ENCODE assay signal across 11 cellular contexts in the genomic region with DNA sequence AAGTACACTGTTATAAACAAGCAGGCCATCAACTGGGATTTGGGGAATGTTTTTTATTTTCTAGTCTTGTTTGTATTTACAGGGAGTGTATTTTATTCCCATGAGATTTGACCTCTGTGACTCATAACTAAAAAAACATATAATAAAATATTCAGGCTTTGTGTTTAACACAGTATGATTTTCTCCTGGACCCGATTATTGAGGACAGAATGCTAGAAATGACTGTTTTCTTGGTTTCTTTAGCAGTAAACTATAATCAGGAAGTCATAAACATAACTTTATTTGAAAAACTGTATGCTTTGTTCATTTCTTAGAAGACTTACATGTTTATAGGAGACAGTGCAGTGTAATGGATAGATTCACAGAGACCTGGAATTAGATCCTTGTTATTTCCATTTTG. TPM values are rescaled to one million over a fixed set of nuclear protein-coding genes. Genes with fewer than 3 reads are reported as not detected.
DNase-seq lines count a peak whose midpoint lies in the region; ATAC-seq and TF ChIP-seq lines count a peak whose summit lies in the region.
"Had no signal": no experiment of that assay in that cellular context is flagged by ENCODE, and none has a peak within 500 bp of the region (broad histone marks: within the 10 kb centered on the region; RNA-seq: fewer than 3 reads in every experiment).

No MANE protein-coding gene starts in this region.

- peaks cover 37% of the 10 kb centered on the region for H3K36me3 Mint-ChIP-seq in nephron progenitor cell (ENCODE audit: low read depth)

- peaks cover 45% of the 10 kb centered on the region for H3K36me3 ChIP-seq in DOHH2 (ENCODE audit: control insufficient read depth, low read length)
- H3K36me3 ChIP-seq in Karpas-422 (ENCODE audit: insufficient read depth, low read length), result peaks cover 32% of the 10 kb centered on the region
- H3K36me3 ChIP-seq in colonic mucosa, result no peaks in the 10 kb centered on the region

- H3K9ac ChIP-seq in Karpas-422 (ENCODE audit: low read length), result peak overlapping the region; percentile 92
- no peak overlapping the region for H3K9ac ChIP-seq in colonic mucosa (ENCODE audit: low read depth in 2 of 2, low read length in 2 of 2)

- H3K27me3 Mint-ChIP-seq in nephron progenitor cell (ENCODE audit: low read depth, poor library complexity), result no peaks in the 10 kb centered on the region

- H3K27ac Mint-ChIP-seq in nephron progenitor cell, result no peak overlapping the region

- H3K9me2 ChIP-seq in DOHH2 (replicated peaks; ENCODE audit: control insufficient read depth, low read length), result no peaks in the 10 kb centered on the region
- no peaks in the 10 kb centered on the region for H3K9me2 ChIP-seq in Karpas-422 (replicated peaks; ENCODE audit: insufficient read depth, low read length)

- H3K9me3 ChIP-seq in DOHH2 (ENCODE audit: control insufficient read depth, insufficient read depth, low read length), result no peaks in the 10 kb centered on the region
- H3K9me3 ChIP-seq in Karpas-422 (ENCODE audit: low read length), result no peaks in the 10 kb centered on the region
- no peaks in the 10 kb centered on the region for H3K9me3 ChIP-seq in colonic mucosa
- H3K9me3 ChIP-seq: left lung had no signal

- CTCF ChIA-PET in GM10248 (lab: Yijun Ruan, JAX), result interaction anchor here (1.6 kb wide), 1 partner anchor 16 kb away, joined by 5 read pairs; no protein-coding TSS in a partner anchor

- no peak for TF ChIP-seq CTCF in DOHH2 (IDR thresholded peaks at IDR 0.05; ENCODE audit: low read depth, low read length, poor library complexity, severe bottlenecking)
- no peak for TF ChIP-seq CTCF in colonic mucosa (IDR thresholded peaks at IDR 0.05)
- TF ChIP-seq CTCF in nephron progenitor cell (IDR thresholded peaks at IDR 0.05), result no peak
- no peak for TF ChIP-seq CTCF in GM10248 (IDR thresholded peaks at IDR 0.05; ENCODE audit: control extremely low read depth, extremely low read depth, low read depth, missing control alignments)

- peak overlapping the region; percentile 92 for H3K4me2 ChIP-seq in DOHH2 (ENCODE audit: low read length)
- H3K4me2 ChIP-seq in Karpas-422 (ENCODE audit: low read depth, low read length, poor library complexity, severe bottlenecking), result peak overlapping the region; percentile 93

- H3K79me2 ChIP-seq in DOHH2 (ENCODE audit: control insufficient read depth, low read length) (peaks cover 57% of the 10 kb centered on the region), Karpas-422 (ENCODE audit: low read length) (peaks cover 68% of the 10 kb centered on the region)

- H3K4me3 Mint-ChIP-seq in nephron progenitor cell, result peak overlapping the region; percentile 99

- intact Hi-C loops in colonic mucosa (cut with DNase I) (loop anchor here (10.0 kb wide), 1 partner anchor 152 kb away; no protein-coding TSS in a partner anchor), left colon (cut with DNase I, micrococcal nuclease) (no loop called here)

- POLR2A ChIA-PET in GM10248 (lab: Yijun Ruan, JAX), result no interaction called here

- no peaks in the 10 kb centered on the region for H3K27me3 ChIP-seq in DOHH2 (ENCODE audit: control insufficient read depth, low read length)
- H3K27me3 ChIP-seq in Karpas-422 (ENCODE audit: low read length), result no peaks in the 10 kb centered on the region
- no peaks in the 10 kb centered on the region for H3K27me3 ChIP-seq in colonic mucosa
- H3K27me3 ChIP-seq: left lung had no signal

- no peak for DNase-seq in Karpas-422
- DNase-seq in colonic mucosa, result no peak
- no peak for DNase-seq in nephron progenitor cell
- DNase-seq in UCSD-AML1 (lab: John Stamatoyannopoulos, UW; ENCODE audit: unreplicated experiment), result no peak
- DNase-seq in HuH-7 (ENCODE audit: low spot score), result no peak
- DNase-seq in GM10248 (ENCODE audit: extremely low spot score), result no peak
- DNase-seq in left colon, result no peak
- DNase-seq: central memory CD4-positive, alpha-beta T cell; left lung; NCI-H1048 had no signal

- H3K9me3 Mint-ChIP-seq in nephron progenitor cell, result peaks cover 14% of the 10 kb centered on the region

- peaks cover 8% of the 10 kb centered on the region; the same call in 1 of the 2 replicates for H3F3A ChIP-seq in DOHH2 (ENCODE audit: control insufficient read depth, insufficient read depth)

- no peak overlapping the region for H2AFZ ChIP-seq in Karpas-422 (ENCODE audit: low read length)

- H3K4me1 ChIP-seq in DOHH2 (ENCODE audit: control insufficient read depth, low read length), result peaks cover 51% of the 10 kb centered on the region
- peaks cover 58% of the 10 kb centered on the region for H3K4me1 ChIP-seq in Karpas-422 (ENCODE audit: low read length)
- peaks cover 16% of the 10 kb centered on the region for H3K4me1 ChIP-seq in colonic mucosa

- H3K4me3 ChIP-seq in DOHH2 (ENCODE audit: low read length) (peak overlapping the region; percentile 89), Karpas-422 (ENCODE audit: low read length) (peak overlapping the region; percentile 87), colonic mucosa (peak overlapping the region; percentile 96)

- no peak for ATAC-seq in left colon
- ATAC-seq: left lung had no signal

- H3K27ac ChIP-seq in DOHH2 (ENCODE audit: low read depth, low read length), result no peak overlapping the region
- H3K27ac ChIP-seq in Karpas-422 (ENCODE audit: low read length), result peak overlapping the region; percentile 85
- no peak overlapping the region for H3K27ac ChIP-seq in colonic mucosa

- H4K20me1 ChIP-seq in DOHH2 (ENCODE audit: control insufficient read depth, insufficient read depth, low read depth, low read length) (no peaks in the 10 kb centered on the region), Karpas-422 (ENCODE audit: insufficient read depth, low read depth, low read length) (no peaks in the 10 kb centered on the region)

- peaks cover 62% of the 10 kb centered on the region for H3K4me1 Mint-ChIP-seq in nephron progenitor cell

RNA-seq across cellular contexts. Expression of gene NHLRC2, which starts 2.1 kb away (rescaled TPM):
- 14.7 and 21.9 TPM in 2 replicates for total RNA-seq in Karpas-422 (2014; rRNA removed; shearing (Covaris generic); ENCODE audit: low replicate concordance)
- total RNA-seq in colonic mucosa (10 to 100 TPM; 31.2 to 46.1 TPM), left colon (10 to 100 TPM; 33.0 to 36.5 TPM)

RNA-seq across cellular contexts. Expression of gene DCLRE1A, which starts 2.7 kb away (rescaled TPM):
- total RNA-seq in Karpas-422 (2014; rRNA removed; shearing (Covaris generic); ENCODE audit: low replicate concordance), result 5.7 and 11.4 TPM in 2 replicates
- total RNA-seq in colonic mucosa, result 1 to 10 TPM; 6.2 to 8.5 TPM
- total RNA-seq in left colon, result 1 to 10 TPM; 3.7 to 4.9 TPM
